ENCODE assay signal across 25 cellular contexts in genomic region chr6:15405111-15405510, GRCh38.
DNase-seq lines count a peak whose midpoint lies in the region; ATAC-seq, FAIRE-seq and TF ChIP-seq lines count a peak whose summit lies in the region.
"Had no signal": no experiment of that assay in that cellular context is flagged by ENCODE, and none has a peak within 500 bp of the region (broad histone marks: within the 10 kb centered on the region; RNA-seq: fewer than 3 reads in every experiment).

No MANE protein-coding gene starts in this region.

- TF ChIP-seq POLR2A in H1 (IDR thresholded peaks at IDR 0.05; ENCODE audit: control extremely low read depth in 1 of 2, low read depth in 2 of 2, low read length in 2 of 2) = no peak

- intact Hi-C loops in activated T-helper 2 cell treated with anti-CD3 and anti-CD28 coated beads, Interferon-gamma antibody, Interleukin-2, Interleukin-4, amounts not matched to agents 10 μg/mL and 5 μg/mL and 100 μg/mL, durations not matched to agents 14 hours and 24 hours and 36 hours (cut with micrococcal nuclease) = no loop called here

- peak; percentile 63 for DNase-seq in G401 (ENCODE audit: low spot score)
- no peak for DNase-seq in H1 (ENCODE audit: low read depth in 1 of 2, low spot score in 2 of 2)
- DNase-seq in activated T-helper 2 cell treated with anti-CD3 and anti-CD28 coated beads, Interferon-gamma antibody, Interleukin-2, Interleukin-4, amounts not matched to agents 10 μg/mL and 5 μg/mL and 100 μg/mL, durations not matched to agents 14 hours and 24 hours and 36 hours (ENCODE audit: low spot score) = no peak
- DNase-seq in H9 = no peak
- DNase-seq: activated B cell treated with CpG ODN at 0.5 μM for 24 hours; activated CD4-positive, alpha-beta memory T cell treated with anti-CD3 and anti-CD28 coated beads, Interleukin-2, amount 10 ng/mL, durations not matched to agents 7 days and 5 days; activated T-cell treated with anti-CD3 and anti-CD28 coated beads, Interleukin-2, amount 50 U/mL, for 48 hours; effector memory CD4-positive, alpha-beta T cell; GDM1; Karpas-422; kidney; naive B cell; RPMI8226; sigmoid colon; SK-N-SH; stimulated activated CD4-positive, alpha-beta T cell treated with anti-CD3 and anti-CD28 coated beads, Interleukin-15, amount 100 ng/mL, for 24 hours had no signal

- H4K8ac ChIP-seq in H1 (ENCODE audit: extremely low read depth, insufficient read depth, low read length) (no peak overlapping the region), H9 (replicated peaks; ENCODE audit: insufficient read length, low read depth, low read length) (no peak overlapping the region)

- H3K4me1 Mint-ChIP-seq in nephron = peaks cover 69% of the 10 kb centered on the region
- peaks cover 88% of the 10 kb centered on the region for H3K4me1 Mint-ChIP-seq in activated T-helper 2 cell treated with anti-CD3 and anti-CD28 coated beads, Interferon-gamma antibody, Interleukin-2, Interleukin-4, amounts not matched to agents 10 μg/mL and 5 μg/mL and 100 μg/mL, durations not matched to agents 14 hours and 24 hours and 36 hours (ENCODE audit: low read depth)
- H3K4me1 Mint-ChIP-seq in H9 = peaks cover 88 to 91% of the 10 kb centered on the region in 2 experiments

- H3K36me3 ChIP-seq in Loucy (ENCODE audit: insufficient read depth, low read length) (no peaks in the 10 kb centered on the region), H1 (ENCODE audit: control insufficient read depth in 2 of 4, insufficient read depth in 4 of 4, low read length in 3 of 4) (peaks cover 0 to 5% (median 0%) of the 10 kb centered on the region in 4 experiments; a peak in 1 of 8 replicates)
- H3K36me3 ChIP-seq: sigmoid colon had no signal

- no peak overlapping the region for H3K18ac ChIP-seq in H1 (ENCODE audit: extremely low read depth, low read length)
- H3K18ac ChIP-seq in H9 (ENCODE audit: insufficient read length, low read depth, low read length) = no peak overlapping the region

- H3K4me2 ChIP-seq in Loucy (ENCODE audit: low read depth, low read length, poor library complexity, severe bottlenecking) (peak overlapping the region; percentile 87), H1 (ENCODE audit: insufficient read depth in 1 of 2, low read depth in 2 of 2, low read length in 2 of 2) (peak overlapping the region; percentile 36 to 57; a peak in 2 of 4 replicates), H9 (ENCODE audit: insufficient read depth, insufficient read length, low read length) (no peak overlapping the region)
- H3K4me2 ChIP-seq: SK-N-SH had no signal

- H3K36me3 Mint-ChIP-seq in nephron (ENCODE audit: low read depth) = no peaks in the 10 kb centered on the region
- H3K36me3 Mint-ChIP-seq in activated T-helper 2 cell treated with anti-CD3 and anti-CD28 coated beads, Interferon-gamma antibody, Interleukin-2, Interleukin-4, amounts not matched to agents 10 μg/mL and 5 μg/mL and 100 μg/mL, durations not matched to agents 14 hours and 24 hours and 36 hours (ENCODE audit: low read depth) = peaks cover 25% of the 10 kb centered on the region
- peaks cover 0 to 3% (median 1%) of the 10 kb centered on the region in 3 experiments; a peak in 4 of 7 replicates for H3K36me3 Mint-ChIP-seq in H9 (ENCODE audit: insufficient read depth in 1 of 3, low read depth in 3 of 3)
- H3K36me3 Mint-ChIP-seq: activated naive CD8-positive, alpha-beta T cell; naive B cell had no signal

- H3K4me3 ChIP-seq in Loucy (ENCODE audit: low read length, poor library complexity, severe bottlenecking) (peak overlapping the region; percentile 68), H1 (ENCODE audit: extremely low read depth in 1 of 4, insufficient read depth in 2 of 4, low read depth in 3 of 4, low read length in 4 of 4) (no peak overlapping the region; a peak in 1 of 8 replicates)
- H3K4me3 ChIP-seq: sigmoid colon had no signal

- H2BK12ac ChIP-seq in H1 (ENCODE audit: low read depth, low read length) (no peak overlapping the region), H9 (ENCODE audit: insufficient read length, low read depth, low read length) (no peak overlapping the region)

- H3K4ac ChIP-seq in H1 (replicated peaks; ENCODE audit: insufficient read length, low read depth, low read length) = no peak overlapping the region
- H3K4ac ChIP-seq in H9 (ENCODE audit: low read depth, low read length) = no peak overlapping the region

- CTCF ChIA-PET in H1 (lab: Charles Lee; ENCODE audit: partially characterized antibody) = interaction anchor here (1.4 to 2.1 kb wide), 3 partner anchors 11 to 36 kb away, joined by 3 to 5 read pairs (median 4); no protein-coding TSS in a partner anchor

- TF ChIP-seq CTCF in Loucy (conservative IDR thresholded peaks at IDR 0.05; ENCODE audit: low read length) (no peak), H1 (IDR thresholded peaks at IDR 0.05; ENCODE audit: control extremely low read depth in 1 of 3, insufficient read depth in 1 of 3, low read depth in 1 of 3, low read length in 3 of 3) (no peak), nephron (IDR thresholded peaks at IDR 0.05; ENCODE audit: unreplicated experiment in 3 of 3) (no peak), H9 (conservative IDR thresholded peaks at IDR 0.05) (no peak)

- H3F3A ChIP-seq in Loucy (ENCODE audit: low read depth) = peaks cover 12% of the 10 kb centered on the region; the same call in 1 of the 2 replicates

- H3K9me2 ChIP-seq in Loucy (replicated peaks; ENCODE audit: low read depth, low read length) = no peaks in the 10 kb centered on the region
- H3K9me2 ChIP-seq: SK-N-SH had no signal

- in situ Hi-C loops in G401 (cut with HindIII; ENCODE audit: low sequenced_read_pairs) = no loop called here

- H3K27ac Mint-ChIP-seq in nephron (peak overlapping the region in 2 of 3 experiments; percentile 30 to 40), H9 (peak overlapping the region in 1 of 3 experiments; percentile 43; a peak in 3 of 7 replicates)
- H3K27ac Mint-ChIP-seq in activated T-helper 2 cell treated with anti-CD3 and anti-CD28 coated beads, Interferon-gamma antibody, Interleukin-2, Interleukin-4, amounts not matched to agents 10 μg/mL and 5 μg/mL and 100 μg/mL, durations not matched to agents 14 hours and 24 hours and 36 hours = no peak overlapping the region
- H3K27ac Mint-ChIP-seq: activated B cell treated with CpG ODN at 0.5 μM for 24 hours; activated CD4-positive, alpha-beta memory T cell treated with anti-CD3 and anti-CD28 coated beads, Interleukin-2, amount 10 ng/mL, durations not matched to agents 7 days and 5 days; memory B cell had no signal

- H2BK20ac ChIP-seq in H1 (ENCODE audit: low read length) (no peak overlapping the region), H9 (ENCODE audit: low read depth, low read length, poor library complexity, severe bottlenecking) (no peak overlapping the region)

- H3K4me1 ChIP-seq in Loucy (ENCODE audit: insufficient read depth, low read length, poor library complexity, severe bottlenecking) = peaks cover 98% of the 10 kb centered on the region
- peaks cover 16 to 46% (median 34%) of the 10 kb centered on the region in 4 experiments for H3K4me1 ChIP-seq in H1 (replicated peaks in 1 of 4; ENCODE audit: control insufficient read depth in 3 of 4, insufficient read depth in 4 of 4, low read length in 3 of 4)
- H3K4me1 ChIP-seq in H9 (ENCODE audit: insufficient read depth, low read length) = peaks cover 27% of the 10 kb centered on the region

- TF ChIP-seq EP300 in H1 (IDR thresholded peaks at IDR 0.05; ENCODE audit: borderline replicate concordance in 1 of 2, low read depth in 2 of 2, low read length in 2 of 2) = no peak

- H3K56ac ChIP-seq in H1 (replicated peaks; ENCODE audit: insufficient read length, low read depth, low read length) (no peak overlapping the region), H9 (ENCODE audit: insufficient read length, low read depth, low read length) (no peak overlapping the region)

- no peak overlapping the region for H3K14ac ChIP-seq in H1 (ENCODE audit: insufficient read length)
- no peak overlapping the region for H3K14ac ChIP-seq in H9 (ENCODE audit: insufficient read depth, low read length)

- H4K20me1 ChIP-seq in Loucy (ENCODE audit: insufficient read depth, low read length, poor library complexity, severe bottlenecking) (peaks cover 83% of the 10 kb centered on the region), H1 (replicated peaks in 1 of 2; ENCODE audit: control insufficient read depth in 1 of 2, insufficient read depth in 2 of 2, low read length in 2 of 2) (peaks cover 48 to 78% of the 10 kb centered on the region in 2 experiments), H9 (ENCODE audit: control insufficient read depth, insufficient read depth, insufficient read length) (peaks cover 3% of the 10 kb centered on the region)

- H3K79me1 ChIP-seq in H1 (ENCODE audit: low read depth, low read length) (peaks cover 16% of the 10 kb centered on the region), H9 (ENCODE audit: insufficient read depth, low read depth, low read length, poor library complexity, severe bottlenecking) (peaks cover 2% of the 10 kb centered on the region)

- no peak overlapping the region for H3T11ph ChIP-seq in H9 (ENCODE audit: low read length)

- POLR2A ChIA-PET in H1 (lab: Charles Lee; ENCODE audit: partially characterized antibody) = no interaction called here

- H3K79me2 ChIP-seq in Loucy (ENCODE audit: insufficient read depth, low read length) (peaks cover 100% of the 10 kb centered on the region), H1 (ENCODE audit: control insufficient read depth in 1 of 2, insufficient read depth in 2 of 2, low read length in 2 of 2) (peaks cover 69 to 100% of the 10 kb centered on the region in 2 experiments), H9 (ENCODE audit: insufficient read depth, low read length) (peaks cover 97% of the 10 kb centered on the region)

- no peak overlapping the region for H4K5ac ChIP-seq in H1 (ENCODE audit: insufficient read length, low read depth, low read length)
- H4K5ac ChIP-seq in H9 (ENCODE audit: insufficient read length, low read depth, low read length) = no peak overlapping the region

- H3K23me2 ChIP-seq in H1 (ENCODE audit: low read depth, low read length) (no peaks in the 10 kb centered on the region), H9 (ENCODE audit: insufficient read length, low read depth, low read length, poor library complexity, severe bottlenecking) (no peaks in the 10 kb centered on the region)

- no peak overlapping the region for H2BK120ac ChIP-seq in H1 (replicated peaks; ENCODE audit: low read depth, low read length)
- no peak overlapping the region for H2BK120ac ChIP-seq in H9 (ENCODE audit: low read depth, low read length, poor library complexity, severe bottlenecking)

- no peak overlapping the region for H3K4me3 Mint-ChIP-seq in nephron
- no peak overlapping the region for H3K4me3 Mint-ChIP-seq in activated T-helper 2 cell treated with anti-CD3 and anti-CD28 coated beads, Interferon-gamma antibody, Interleukin-2, Interleukin-4, amounts not matched to agents 10 μg/mL and 5 μg/mL and 100 μg/mL, durations not matched to agents 14 hours and 24 hours and 36 hours (ENCODE audit: low read depth)
- H3K4me3 Mint-ChIP-seq in H9 = no peak overlapping the region; a peak in 1 of 5 replicates
- H3K4me3 Mint-ChIP-seq: activated B cell treated with CpG ODN at 0.5 μM for 24 hours; activated CD4-positive, alpha-beta memory T cell treated with anti-CD3 and anti-CD28 coated beads, Interleukin-2, amount 10 ng/mL, durations not matched to agents 7 days and 5 days; memory B cell had no signal

- FAIRE-seq in H1 (lab: Jason Lieb, UNC) = no peak
- FAIRE-seq: frontal cortex, HTR-8/SVneo, kidney had no signal

- H3K9ac ChIP-seq in Loucy (ENCODE audit: low read depth, low read length, poor library complexity, severe bottlenecking) (peak overlapping the region; percentile 79), H1 (replicated peaks in 1 of 4; ENCODE audit: extremely low read depth in 1 of 4, low read depth in 3 of 4, low read length in 3 of 4) (no peak overlapping the region; a peak in 1 of 7 replicates), H9 (ENCODE audit: extremely low read depth, insufficient read length, low read length) (no peak overlapping the region)
- H3K9ac ChIP-seq: SK-N-SH had no signal

- H4K91ac ChIP-seq in H1 (replicated peaks; ENCODE audit: insufficient read length, low read length) (no peak overlapping the region), H9 (ENCODE audit: insufficient read length, low read depth, low read length) (no peak overlapping the region)

- 86% methylated on average over 6 of the region's 6 CpGs; no CpG with 5 or more reads in 1 of the 2 experiments for WGBS in H1 (ENCODE audit: extremely low coverage in 1 of 2, insufficient coverage in 1 of 2, insufficient read length in 1 of 2, insufficient replicate concordance in 2 of 2, low coverage in 1 of 2, low lambda C conversion rate in 2 of 2, missing lambda C conversion rate in 1 of 2), 2 experiments
- whole genome bisulfite sequencing in H9 (ENCODE audit: extremely low coverage, insufficient read length, low lambda C conversion rate) = no CpG with 5 or more reads among the region's 6 CpGs

- ATAC-seq in HG03280 (IDR thresholded peaks at IDR 0.05; ENCODE audit: unreplicated experiment) (no peak), GM19467 (IDR thresholded peaks at IDR 0.05; ENCODE audit: unreplicated experiment) (no peak)
- ATAC-seq: esophagus mucosa had no signal

- H2AFZ ChIP-seq in Loucy (ENCODE audit: low read length) (no peak overlapping the region), H1 (ENCODE audit: low read length) (no peak overlapping the region), H9 (ENCODE audit: low read length) (no peak overlapping the region)

- no peak overlapping the region for H2BK15ac ChIP-seq in H1 (ENCODE audit: low read length)
- no peak overlapping the region for H2BK15ac ChIP-seq in H9 (ENCODE audit: low read depth, low read length)

- H3K9me3 Mint-ChIP-seq in nephron (no peaks in the 10 kb centered on the region), H9 (no peaks in the 10 kb centered on the region)
- no peaks in the 10 kb centered on the region for H3K9me3 Mint-ChIP-seq in activated T-helper 2 cell treated with anti-CD3 and anti-CD28 coated beads, Interferon-gamma antibody, Interleukin-2, Interleukin-4, amounts not matched to agents 10 μg/mL and 5 μg/mL and 100 μg/mL, durations not matched to agents 14 hours and 24 hours and 36 hours
- H3K9me3 Mint-ChIP-seq: activated B cell treated with CpG ODN at 0.5 μM for 24 hours; activated CD4-positive, alpha-beta memory T cell treated with anti-CD3 and anti-CD28 coated beads, Interleukin-2, amount 10 ng/mL, durations not matched to agents 7 days and 5 days; memory B cell; naive B cell had no signal

- H3K27me3 ChIP-seq in Loucy (ENCODE audit: insufficient read depth, low read length, poor library complexity, severe bottlenecking) (no peaks in the 10 kb centered on the region), H1 (replicated peaks in 1 of 4; ENCODE audit: control insufficient read depth in 3 of 4, extremely low read depth in 1 of 4, insufficient read depth in 3 of 4, low read length in 3 of 4) (no peaks in the 10 kb centered on the region), H9 (ENCODE audit: insufficient read depth, low read length) (no peaks in the 10 kb centered on the region)
- H3K27me3 ChIP-seq: sigmoid colon had no signal

- H3K27ac ChIP-seq in H1 (ENCODE audit: low read depth, low read length) = no peak overlapping the region
- no peak overlapping the region for H3K27ac ChIP-seq in H9 (ENCODE audit: insufficient read length, low read depth, low read length)
- H3K27ac ChIP-seq: sigmoid colon had no signal

- H3K23ac ChIP-seq in H1 (ENCODE audit: insufficient read length) (no peak overlapping the region), H9 (ENCODE audit: insufficient read length, low read depth, low read length) (no peak overlapping the region)

- H2BK5ac ChIP-seq in H1 (ENCODE audit: low read depth, low read length) = no peak overlapping the region
- no peak overlapping the region for H2BK5ac ChIP-seq in H9 (ENCODE audit: insufficient read length, low read length)

- H3K27me3 Mint-ChIP-seq in nephron (ENCODE audit: low read depth) (no peaks in the 10 kb centered on the region), H9 (ENCODE audit: low read depth) (no peaks in the 10 kb centered on the region; the same call in 1 of the 2 replicates)
- no peaks in the 10 kb centered on the region for H3K27me3 Mint-ChIP-seq in activated T-helper 2 cell treated with anti-CD3 and anti-CD28 coated beads, Interferon-gamma antibody, Interleukin-2, Interleukin-4, amounts not matched to agents 10 μg/mL and 5 μg/mL and 100 μg/mL, durations not matched to agents 14 hours and 24 hours and 36 hours (ENCODE audit: low read depth)
- H3K27me3 Mint-ChIP-seq: activated B cell treated with CpG ODN at 0.5 μM for 24 hours; activated CD4-positive, alpha-beta memory T cell treated with anti-CD3 and anti-CD28 coated beads, Interleukin-2, amount 10 ng/mL, durations not matched to agents 7 days and 5 days; activated naive CD8-positive, alpha-beta T cell; memory B cell; naive B cell had no signal

- H2AK5ac ChIP-seq in H1 (ENCODE audit: low read depth, low read length) (no peak overlapping the region), H9 (ENCODE audit: insufficient read length, low read length) (no peak overlapping the region)

- H3K9me3 ChIP-seq in Loucy (ENCODE audit: insufficient read depth, low read depth, low read length) (no peaks in the 10 kb centered on the region), H1 (ENCODE audit: insufficient read depth in 2 of 2, low read depth in 1 of 2, low read length in 1 of 2) (no peaks in the 10 kb centered on the region), H9 (ENCODE audit: control insufficient read depth, low read depth, low read length) (no peaks in the 10 kb centered on the region)
- H3K9me3 ChIP-seq: sigmoid colon, SK-N-SH had no signal

- TF ChIP-seq RAD21 in H1 (IDR thresholded peaks at IDR 0.05 in 1 of 2, conservative IDR thresholded peaks at IDR 0.05 in 1 of 2; ENCODE audit: low read depth in 2 of 2, low read length in 2 of 2) = no peak
